8 cellular contexts compared by ENCODE assay signal in the genomic region with DNA sequence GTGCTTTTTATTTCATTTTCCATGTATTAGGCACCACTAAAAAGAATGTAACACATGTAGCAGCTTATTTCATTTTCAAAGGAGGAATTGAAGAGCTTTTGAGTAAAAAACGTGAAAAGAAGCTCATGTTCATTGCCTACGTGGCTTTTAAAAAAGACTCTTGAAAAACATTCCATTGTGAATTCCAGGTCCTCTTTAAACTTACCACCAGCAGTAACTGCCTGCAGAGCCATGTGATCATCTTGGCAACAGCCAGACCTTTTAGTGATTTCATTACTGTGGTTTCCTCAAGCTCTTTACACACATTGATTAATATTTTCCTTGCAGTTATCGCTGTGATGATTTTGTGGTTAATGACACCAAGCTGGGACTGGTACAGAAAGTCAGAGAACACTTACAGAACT. TPM values are rescaled to one million over a fixed set of nuclear protein-coding genes. Genes with fewer than 3 reads are reported as not detected.
DNase-seq lines count a peak whose midpoint lies in the region; ATAC-seq and TF ChIP-seq lines count a peak whose summit lies in the region.

No MANE protein-coding gene starts in this region.

- POLR2A ChIA-PET in BJ (lab: Charles Lee) = interaction anchor here (0.6 to 1.1 kb wide), 2 partner anchors 45 to 693 kb away, joined by 3 to 4 read pairs; no protein-coding TSS in a partner anchor

- peaks cover 2% of the 10 kb centered on the region; the same call in 1 of the 2 replicates for H3K36me3 ChIP-seq in BJ (ENCODE audit: control insufficient read depth, insufficient read depth, low read length)
- peaks cover 23% of the 10 kb centered on the region for H3K36me3 ChIP-seq in lower lobe of right lung
- no peaks in the 10 kb centered on the region for H3K36me3 ChIP-seq in uterus

- H3K4me3 Mint-ChIP-seq in central memory CD8-positive, alpha-beta T cell = no peak overlapping the region

- CTCF ChIA-PET in BJ (lab: Yijun Ruan, JAX) = interaction anchor here (0.8 to 2.2 kb wide), 7 partner anchors 48 to 542 kb away, joined by 3 to 7 read pairs (median 4); a partner anchor contains a TSS

- peaks cover 35% of the 10 kb centered on the region for H3K36me3 Mint-ChIP-seq in central memory CD8-positive, alpha-beta T cell (ENCODE audit: insufficient read depth)

- H3K9me3 ChIP-seq in lower lobe of right lung (no peaks in the 10 kb centered on the region), uterus (no peaks in the 10 kb centered on the region)

- H3K4me1 ChIP-seq in lower lobe of right lung (peaks cover 21% of the 10 kb centered on the region), uterus (peaks cover 0 to 6% of the 10 kb centered on the region in 2 donors)

- H3K9me3 Mint-ChIP-seq in central memory CD8-positive, alpha-beta T cell = no peaks in the 10 kb centered on the region

- H3K4me3 ChIP-seq in BJ (ENCODE audit: low read depth, low read length) (peak overlapping the region; percentile 3; the same call in 1 of the 2 replicates), lower lobe of right lung (no peak overlapping the region), uterus (no peak overlapping the region)
- H3K4me3 ChIP-seq in Jurkat, Clone E6-1 (ENCODE audit: low read length) = no peak overlapping the region

- peak overlapping the region; percentile 75 for H3K27ac Mint-ChIP-seq in central memory CD8-positive, alpha-beta T cell (ENCODE audit: low read depth)

- no peaks in the 10 kb centered on the region for H3K27me3 Mint-ChIP-seq in central memory CD8-positive, alpha-beta T cell

- TF ChIP-seq POLR2A in uterus (IDR thresholded peaks at IDR 0.05) = no peak

- peaks cover 30% of the 10 kb centered on the region for H3K4me1 Mint-ChIP-seq in central memory CD8-positive, alpha-beta T cell

- intact Hi-C loops in lower lobe of right lung (cut with DNase I) (no loop called here), uterus (cut with DNase I; ENCODE audit: low total_unique reads) (no loop called here)

- H3K27me3 ChIP-seq in BJ (ENCODE audit: control insufficient read depth, insufficient read depth, low read length) (no peaks in the 10 kb centered on the region), lower lobe of right lung (ENCODE audit: low read depth) (no peaks in the 10 kb centered on the region), uterus (no peaks in the 10 kb centered on the region)

- TF ChIP-seq CTCF in BJ (IDR thresholded peaks at IDR 0.05; ENCODE audit: insufficient read depth, low read depth, low read length) = no peak
- TF ChIP-seq CTCF in lower lobe of right lung (IDR thresholded peaks at IDR 0.05) = no peak
- no peak for TF ChIP-seq CTCF in uterus (IDR thresholded peaks at IDR 0.05)

- peak; percentile 84 for DNase-seq in BJ (ENCODE audit: low read depth)
- peak; percentile 42 for DNase-seq in Jurkat, Clone E6-1 (ENCODE audit: low read depth, low spot score)
- DNase-seq in central memory CD8-positive, alpha-beta T cell (ENCODE audit: low spot score in 2 of 2) = no peak
- DNase-seq in lower lobe of right lung = no peak
- peak; percentile 22 to 27 for DNase-seq in uterus
- no peak for DNase-seq in activated gamma-delta T cell (lab: John Stamatoyannopoulos, UW)

- no peak for ATAC-seq in central memory CD8-positive, alpha-beta T cell (replicated peaks; ENCODE audit: extremely low read depth, poor library complexity, severe bottlenecking)
- ATAC-seq in lower lobe of right lung (peak; percentile 92 to 97), GM19328 (IDR thresholded peaks at IDR 0.05; ENCODE audit: unreplicated experiment) (no peak), GM18502 (IDR thresholded peaks at IDR 0.05; ENCODE audit: poor library complexity, unreplicated experiment) (no peak)

- H3K27ac ChIP-seq in lower lobe of right lung = peak overlapping the region; percentile 77
- H3K27ac ChIP-seq in uterus = peak overlapping the region; percentile 52 to 75

RNA-seq across cellular contexts. Expression of a gene that starts 43.8 kb away (rescaled TPM):
- 1.5 and 3.8 TPM in 2 replicates for polyA plus RNA-seq in BJ (2011; rRNA removed)
- 1.4 and 1.7 TPM in 2 replicates for polyA minus RNA-seq in BJ (2011; rRNA and poly(A)+ RNA removed)
- 1.4 TPM for polyA plus RNA-seq in Jurkat, Clone E6-1 (2012; ENCODE audit: insufficient read depth, insufficient read length)
- 1.4 TPM for total RNA-seq in lower lobe of right lung
- 10 to 100 TPM in 3 of 4 donors, 1 to 10 TPM in 1; 5.0 to 44.1 (median 25.2) TPM for total RNA-seq in uterus

RNA-seq across cellular contexts. Expression of a gene that starts 49.0 kb away (rescaled TPM):
- 13.3 and 17.2 TPM in 2 replicates for polyA plus RNA-seq in BJ (2011; rRNA removed)
- 21.8 and 22.7 TPM in 2 replicates for polyA minus RNA-seq in BJ (2011; rRNA and poly(A)+ RNA removed)
- polyA plus RNA-seq in Jurkat, Clone E6-1 (2012; ENCODE audit: insufficient read depth, insufficient read length) = 30.9 TPM
- total RNA-seq in lower lobe of right lung (74.5 TPM), uterus (10 to 100 TPM; 26.5 to 96.3 (median 65.8) TPM)

Comparison
In these comparisons a context has a peak if more than half of its experiments do, and no peak if none do; other contexts are left out.
1. DNase-seq: peak in BJ (single experiment), Jurkat, Clone E6-1 (single experiment) and uterus (2 of 2); none in central memory CD8-positive, alpha-beta T cell (0 of 2), lower lobe of right lung (single experiment) and activated gamma-delta T cell (single experiment).
2. ATAC-seq: peak in lower lobe of right lung (2 of 2); none in central memory CD8-positive, alpha-beta T cell (single experiment), GM19328 (single experiment) and GM18502 (single experiment).